ENCODE assay signal across 14 cellular contexts in genomic region chr9:106869028-106869427, GRCh38. TPM values are rescaled to one million over a fixed set of nuclear protein-coding genes. Genes with fewer than 3 reads are reported as not detected.
A peak's percentile ranks its signal among the peaks of the same experiment; 100 is the strongest.
DNase-seq lines count a peak whose midpoint lies in the region; ATAC-seq and TF ChIP-seq lines count a peak whose summit lies in the region.
"Had no signal": no experiment of that assay in that cellular context is flagged by ENCODE, and none has a peak within 500 bp of the region (broad histone marks: within the 10 kb centered on the region; RNA-seq: fewer than 3 reads in every experiment).

No MANE protein-coding gene starts in this region.

- no peak for ATAC-seq in CD8-positive, alpha-beta T cell
- no peak for ATAC-seq in stimulated activated effector memory CD8-positive, alpha-beta T cell treated with anti-CD3 and anti-CD28 coated beads, Interleukin-12 subunit alpha, Interleukin-12 subunit beta, amount 100 ng/mL, for 72 hours
- no peak for ATAC-seq in GM21723 (IDR thresholded peaks at IDR 0.05; ENCODE audit: unreplicated experiment)

- no peaks in the 10 kb centered on the region for H3K9me3 ChIP-seq in subcutaneous abdominal adipose tissue (ENCODE audit: control insufficient read depth in 5 of 5, low read length in 5 of 5)
- H3K9me3 ChIP-seq in CD8-positive, alpha-beta T cell (ENCODE audit: low read length) = no peaks in the 10 kb centered on the region
- H3K9me3 ChIP-seq: BLaER1, right lobe of liver had no signal

- H3K4me3 ChIP-seq in fibroblast of mammary gland (ENCODE audit: control insufficient read depth, low read depth, low read length) (no peak overlapping the region), subcutaneous abdominal adipose tissue (ENCODE audit: low read depth in 1 of 5, low read length in 5 of 5) (no peak overlapping the region)
- H3K4me3 ChIP-seq in CD8-positive, alpha-beta T cell (ENCODE audit: low read depth, low read length) = no peak overlapping the region
- H3K4me3 ChIP-seq: BLaER1, right lobe of liver had no signal

- H3K36me3 ChIP-seq in subcutaneous abdominal adipose tissue (ENCODE audit: control insufficient read depth in 5 of 5, insufficient read depth in 5 of 5, low read length in 5 of 5) = no peaks in the 10 kb centered on the region
- no peaks in the 10 kb centered on the region for H3K36me3 ChIP-seq in CD8-positive, alpha-beta T cell (ENCODE audit: insufficient read depth, low read length)
- H3K36me3 ChIP-seq: BLaER1, right lobe of liver had no signal

- H3K27me3 Mint-ChIP-seq in CD8-positive, alpha-beta T cell (ENCODE audit: low read depth) = peaks cover 18% of the 10 kb centered on the region

- no peak overlapping the region for H3K27ac Mint-ChIP-seq in CD8-positive, alpha-beta T cell
- no peak overlapping the region for H3K27ac Mint-ChIP-seq in stimulated activated effector memory CD8-positive, alpha-beta T cell treated with anti-CD3 and anti-CD28 coated beads, Interleukin-12 subunit alpha, Interleukin-12 subunit beta, amount 100 ng/mL, for 72 hours
- H3K27ac Mint-ChIP-seq: dendritic cell treated with granulocyte-macrophage colony-stimulating factor and Interleukin-4, amounts not matched to agents 40 ng/mL and 50 ng/mL, for 4 days had no signal

- DNase-seq in M059J (ENCODE audit: low read depth) = peak; percentile 21
- peak; percentile 72 for DNase-seq in fibroblast of mammary gland (ENCODE audit: low read depth)
- peak; percentile 52 for DNase-seq in midbrain (lab: John Stamatoyannopoulos, UW)
- DNase-seq in CD8-positive, alpha-beta T cell = no peak
- DNase-seq in stimulated activated effector memory CD8-positive, alpha-beta T cell treated with anti-CD3 and anti-CD28 coated beads, Interleukin-12 subunit alpha, Interleukin-12 subunit beta, amount 100 ng/mL, for 72 hours (ENCODE audit: low spot score in 2 of 2) = no peak
- no peak for DNase-seq in LoVo (ENCODE audit: low spot score)
- DNase-seq: activated CD8-positive, alpha-beta memory T cell treated with anti-CD3 and anti-CD28 coated beads for 24 hours; activated naive CD4-positive, alpha-beta T cell treated with Interleukin-2 at 50 U/mL for 16 hours; mesendoderm had no signal

- POLR2A ChIA-PET in CD8-positive, alpha-beta T cell (lab: Charles Lee) = no interaction called here

- peaks cover 3% of the 10 kb centered on the region for H3K4me1 Mint-ChIP-seq in CD8-positive, alpha-beta T cell (ENCODE audit: low read depth)
- H3K4me1 Mint-ChIP-seq in stimulated activated effector memory CD8-positive, alpha-beta T cell treated with anti-CD3 and anti-CD28 coated beads, Interleukin-12 subunit alpha, Interleukin-12 subunit beta, amount 100 ng/mL, for 72 hours = peaks cover 6% of the 10 kb centered on the region

- peaks cover 18 to 54% (median 45%) of the 10 kb centered on the region in 5 donors for H3K4me1 ChIP-seq in subcutaneous abdominal adipose tissue (ENCODE audit: control insufficient read depth in 5 of 5, insufficient read depth in 5 of 5, low read length in 5 of 5)
- no peaks in the 10 kb centered on the region for H3K4me1 ChIP-seq in CD8-positive, alpha-beta T cell (ENCODE audit: insufficient read depth, low read length)

- CTCF ChIA-PET in CD8-positive, alpha-beta T cell (lab: Charles Lee) = no interaction called here

- H3K4me3 Mint-ChIP-seq in CD8-positive, alpha-beta T cell = no peak overlapping the region
- no peak overlapping the region for H3K4me3 Mint-ChIP-seq in stimulated activated effector memory CD8-positive, alpha-beta T cell treated with anti-CD3 and anti-CD28 coated beads, Interleukin-12 subunit alpha, Interleukin-12 subunit beta, amount 100 ng/mL, for 72 hours
- H3K4me3 Mint-ChIP-seq: dendritic cell treated with granulocyte-macrophage colony-stimulating factor and Interleukin-4, amounts not matched to agents 40 ng/mL and 50 ng/mL, for 4 days had no signal

- peak overlapping the region; percentile 83 for H3K27ac ChIP-seq in subcutaneous abdominal adipose tissue (ENCODE audit: low read depth, low read length)
- H3K27ac ChIP-seq in CD8-positive, alpha-beta T cell (ENCODE audit: low read depth, low read length) = no peak overlapping the region
- H3K27ac ChIP-seq: BLaER1 had no signal

- H3K36me3 Mint-ChIP-seq in CD8-positive, alpha-beta T cell = no peaks in the 10 kb centered on the region
- no peaks in the 10 kb centered on the region for H3K36me3 Mint-ChIP-seq in stimulated activated effector memory CD8-positive, alpha-beta T cell treated with anti-CD3 and anti-CD28 coated beads, Interleukin-12 subunit alpha, Interleukin-12 subunit beta, amount 100 ng/mL, for 72 hours

- intact Hi-C loops in CD8-positive, alpha-beta T cell (cut with DNase I, micrococcal nuclease) = no loop called here

- H3K9me3 Mint-ChIP-seq in CD8-positive, alpha-beta T cell = peaks cover 3% of the 10 kb centered on the region
- peaks cover 9% of the 10 kb centered on the region for H3K9me3 Mint-ChIP-seq in stimulated activated effector memory CD8-positive, alpha-beta T cell treated with anti-CD3 and anti-CD28 coated beads, Interleukin-12 subunit alpha, Interleukin-12 subunit beta, amount 100 ng/mL, for 72 hours
- H3K9me3 Mint-ChIP-seq: dendritic cell treated with granulocyte-macrophage colony-stimulating factor and Interleukin-4, amounts not matched to agents 40 ng/mL and 50 ng/mL, for 4 days had no signal

- no peaks in the 10 kb centered on the region for H3K27me3 ChIP-seq in subcutaneous abdominal adipose tissue (ENCODE audit: control insufficient read depth in 5 of 5, insufficient read depth in 4 of 5, low read length in 5 of 5)
- H3K27me3 ChIP-seq in CD8-positive, alpha-beta T cell (ENCODE audit: insufficient read depth, low read length) = no peaks in the 10 kb centered on the region
- H3K27me3 ChIP-seq: BLaER1, right lobe of liver had no signal

- H3K9ac ChIP-seq in subcutaneous abdominal adipose tissue (ENCODE audit: low read length in 5 of 5) = no peak overlapping the region
- H3K9ac ChIP-seq: BLaER1 had no signal

- no peak for TF ChIP-seq CTCF in fibroblast of mammary gland (conservative IDR thresholded peaks at IDR 0.05; ENCODE audit: control insufficient read depth, insufficient read depth, low read depth, low read length)
- no peak for TF ChIP-seq CTCF in CD8-positive, alpha-beta T cell (IDR thresholded peaks at IDR 0.05)

RNA-seq across cellular contexts. Expression of gene ZNF462, which starts 6.1 kb away (rescaled TPM):
- total RNA-seq in M059J (2014; rRNA removed; shearing (Covaris generic)) = 6.6 and 17.8 TPM in 2 replicates
- not detected for total RNA-seq in CD8-positive, alpha-beta T cell

Comparison
In these comparisons a context has a peak if more than half of its experiments do, and no peak if none do; other contexts are left out.
1. DNase-seq: peak in M059J (single experiment), fibroblast of mammary gland (single experiment) and midbrain (single experiment); none in CD8-positive, alpha-beta T cell (0 of 7), stimulated activated effector memory CD8-positive, alpha-beta T cell treated with anti-CD3 and anti-CD28 coated beads, Interleukin-12 subunit alpha, Interleukin-12 subunit beta, amount 100 ng/mL, for 72 hours (0 of 2) and LoVo (single experiment).